ENCODE assay signal across 8 cellular contexts in genomic region chr3:166697495-166697894, GRCh38.
"Had no signal": no experiment of that assay in that cellular context is flagged by ENCODE, and none has a peak within 500 bp of the region (broad histone marks: within the 10 kb centered on the region; RNA-seq: fewer than 3 reads in every experiment).

No MANE protein-coding gene starts in this region.

- DNase-seq: GDM1, GF-D8 had no signal

- FAIRE-seq: G401.6, GM12878, GM12891, GM12892, GM18507, GM19239 had no signal

- ATAC-seq: GM12878 had no signal

- H3K4me3 ChIP-seq: GM12878 had no signal
